In the genomic region with DNA sequence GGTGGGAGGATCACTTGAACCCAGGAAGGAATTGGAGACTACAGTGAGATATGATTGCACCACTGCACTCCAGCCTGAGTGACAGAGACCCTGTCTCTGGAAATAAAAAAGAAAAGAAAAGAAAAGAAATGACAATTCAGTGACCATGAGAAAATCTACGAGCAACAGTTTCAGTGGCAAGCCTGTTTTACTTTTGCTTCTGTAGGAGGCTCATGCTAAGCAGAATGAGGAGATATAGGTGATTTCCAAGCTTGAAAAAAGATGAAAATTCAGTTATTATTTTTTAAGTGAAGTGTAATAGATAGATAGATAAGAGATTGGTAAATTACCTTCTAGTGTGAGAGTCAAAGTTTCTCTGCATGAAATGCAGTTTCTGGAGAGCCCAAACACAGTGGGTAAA, we compare ENCODE assay signal across 37 cellular contexts.
"Had no signal": no experiment of that assay in that cellular context is flagged by ENCODE, and none has a peak within 500 bp of the region (broad histone marks: within the 10 kb centered on the region; RNA-seq: fewer than 3 reads in every experiment).

No MANE protein-coding gene starts in this region.

- H3K36me3 ChIP-seq: adrenal gland, brain microvascular endothelial cell, breast epithelium had no signal

- DNase-seq: activated B cell treated with CpG ODN at 0.5 μM for 24 hours; activated CD4-positive, alpha-beta memory T cell treated with anti-CD3 and anti-CD28 coated beads for 36 hours; activated CD4-positive, alpha-beta T cell treated with anti-CD3 and anti-CD28 coated beads for 4 hours; activated CD4-positive, alpha-beta T cell treated with anti-CD3 and anti-CD28 coated beads, Interleukin-2, amount 10 ng/mL, durations not matched to agents 24 days and 14 days; activated CD4-positive, alpha-beta T cell treated with anti-CD3 and anti-CD28 coated beads, Interleukin-2, amount 50 U/mL, for 1 hour; activated CD4-positive, alpha-beta T cell treated with anti-CD3 and anti-CD28 coated beads, Interleukin-2, amount 50 U/mL, for 4 hours; activated CD4-positive, CD25-positive, alpha-beta regulatory T cell treated with anti-CD3 and anti-CD28 coated beads, Interleukin-2, amount 50 U/mL, for 72 hours; activated CD8-positive, alpha-beta memory T cell treated with anti-CD3 and anti-CD28 coated beads, Interleukin-2, amount 50 U/mL, for 4 hours; activated CD8-positive, alpha-beta T cell treated with anti-CD3 and anti-CD28 coated beads for 36 hours; activated effector memory CD4-positive, alpha-beta T cell treated with anti-CD3 and anti-CD28 coated beads, Interleukin-2, amount 50 U/mL, for 16 hours; activated gamma-delta T cell treated with Interleukin-2 at 50 U/mL for 16 hours; activated naive CD4-positive, alpha-beta T cell; activated naive CD4-positive, alpha-beta T cell treated with anti-CD3 and anti-CD28 coated beads for 36 hours; activated naive CD4-positive, alpha-beta T cell treated with anti-CD3 and anti-CD28 coated beads, Interleukin-2, amount 50 U/mL, for 16 hours; activated naive CD8-positive, alpha-beta T cell treated with anti-CD3 and anti-CD28 coated beads for 36 hours; activated T-cell treated with anti-CD3 and anti-CD28 coated beads for 4 hours; activated T-cell treated with anti-CD3 and anti-CD28 coated beads, Interleukin-2, amount 50 U/mL, for 1 hour; activated T-cell treated with anti-CD3 and anti-CD28 coated beads, Interleukin-2, amount 50 U/mL, for 4 hours; activated T-cell treated with anti-CD3 and anti-CD28 coated beads, Interleukin-2, amount 50 U/mL, for 72 hours; adrenal gland; amniotic stem cell; aorta; body of pancreas; brain microvascular endothelial cell; central memory CD4-positive, alpha-beta T cell; cerebellar nuclear complex; T-helper 2 cell; T-helper 9 cell had no signal

- H3K9me3 ChIP-seq: adrenal gland, body of pancreas, breast epithelium had no signal

- H3K9me3 Mint-ChIP-seq: activated B cell treated with CpG ODN at 0.5 μM for 24 hours; activated CD4-positive, alpha-beta memory T cell treated with anti-CD3 and anti-CD28 coated beads for 36 hours; activated CD4-positive, alpha-beta T cell treated with anti-CD3 and anti-CD28 coated beads, Interleukin-2, amount 10 ng/mL, durations not matched to agents 24 days and 14 days; activated CD8-positive, alpha-beta T cell treated with anti-CD3 and anti-CD28 coated beads for 36 hours; activated naive CD4-positive, alpha-beta T cell treated with anti-CD3 and anti-CD28 coated beads for 36 hours; activated naive CD4-positive, alpha-beta T cell treated with anti-CD3 and anti-CD28 coated beads, Interleukin-2, amount 50 U/mL, for 72 hours; activated naive CD8-positive, alpha-beta T cell treated with anti-CD3 and anti-CD28 coated beads for 36 hours; activated T-cell treated with anti-CD3 and anti-CD28 coated beads, Interleukin-2, amount 50 U/mL, for 4 hours; activated T-cell treated with anti-CD3 and anti-CD28 coated beads, Interleukin-2, amount 50 U/mL, for 72 hours; activated T-helper 1 cell treated with anti-CD3 and anti-CD28 coated beads, Interleukin-12 subunit alpha, Interleukin-12 subunit beta, Interleukin-2, Interleukin-4 antibody, amounts not matched to agents 30 ng/mL and 10 ng/mL and 1 ng/mL, durations not matched to agents 14 hours and 24 hours and 36 hours; activated T-helper 17 cell treated with anti-CD3 and anti-CD28 coated beads, Interleukin-2, amount 50 U/mL, for 72 hours; T-helper 1 cell treated with Interleukin-12 subunit alpha and Interleukin-12 subunit beta and Interleukin-4 antibody, amounts not matched to agents 30 μg/mL and 1 μg/mL, for 36 hours; T-helper 2 cell treated with Interferon-gamma antibody and Interleukin-4, amounts not matched to agents 5 μg/mL and 100 μg/mL, for 36 hours had no signal

- ATAC-seq: activated CD8-positive, alpha-beta T cell treated with anti-CD3 and anti-CD28 coated beads for 36 hours; activated naive CD4-positive, alpha-beta T cell treated with anti-CD3 and anti-CD28 coated beads, Interleukin-2, amount 50 U/mL, for 72 hours; activated T-cell treated with anti-CD3 and anti-CD28 coated beads, Interleukin-2, amount 50 U/mL, for 4 hours; activated T-cell treated with anti-CD3 and anti-CD28 coated beads, Interleukin-2, amount 50 U/mL, for 72 hours; activated T-helper 17 cell treated with anti-CD3 and anti-CD28 coated beads, Interleukin-2, amount 50 U/mL, for 72 hours; body of pancreas had no signal

- H3K4me1 Mint-ChIP-seq: activated B cell treated with CpG ODN at 0.5 μM for 24 hours; activated CD4-positive, alpha-beta T cell treated with anti-CD3 and anti-CD28 coated beads, Interleukin-2, amount 10 ng/mL, durations not matched to agents 24 days and 14 days; activated naive CD8-positive, alpha-beta T cell treated with anti-CD3 and anti-CD28 coated beads for 36 hours; activated T-helper 17 cell treated with anti-CD3 and anti-CD28 coated beads, Interleukin-2, amount 50 U/mL, for 72 hours had no signal

- H3K4me3 Mint-ChIP-seq: activated B cell treated with CpG ODN at 0.5 μM for 24 hours; activated CD4-positive, alpha-beta memory T cell treated with anti-CD3 and anti-CD28 coated beads for 36 hours; activated CD4-positive, alpha-beta T cell treated with anti-CD3 and anti-CD28 coated beads, Interleukin-2, amount 10 ng/mL, durations not matched to agents 24 days and 14 days; activated CD8-positive, alpha-beta T cell treated with anti-CD3 and anti-CD28 coated beads for 36 hours; activated naive CD4-positive, alpha-beta T cell treated with anti-CD3 and anti-CD28 coated beads for 36 hours; activated naive CD8-positive, alpha-beta T cell treated with anti-CD3 and anti-CD28 coated beads for 36 hours; activated T-cell treated with anti-CD3 and anti-CD28 coated beads, Interleukin-2, amount 50 U/mL, for 4 hours; activated T-cell treated with anti-CD3 and anti-CD28 coated beads, Interleukin-2, amount 50 U/mL, for 72 hours; activated T-helper 1 cell treated with anti-CD3 and anti-CD28 coated beads, Interleukin-12 subunit alpha, Interleukin-12 subunit beta, Interleukin-2, Interleukin-4 antibody, amounts not matched to agents 30 ng/mL and 10 ng/mL and 1 ng/mL, durations not matched to agents 14 hours and 24 hours and 36 hours; activated T-helper 17 cell treated with anti-CD3 and anti-CD28 coated beads, Interleukin-2, amount 50 U/mL, for 72 hours; T-helper 1 cell treated with Interleukin-12 subunit alpha and Interleukin-12 subunit beta and Interleukin-4 antibody, amounts not matched to agents 30 μg/mL and 1 μg/mL, for 36 hours; T-helper 2 cell treated with Interferon-gamma antibody and Interleukin-4, amounts not matched to agents 5 μg/mL and 100 μg/mL, for 36 hours had no signal

- H3K4me3 ChIP-seq: adrenal gland, body of pancreas, breast epithelium had no signal

- H3K36me3 Mint-ChIP-seq: activated CD4-positive, alpha-beta memory T cell treated with anti-CD3 and anti-CD28 coated beads for 36 hours; activated naive CD4-positive, alpha-beta T cell treated with anti-CD3 and anti-CD28 coated beads, Interleukin-2, amount 50 U/mL, for 72 hours; activated naive CD8-positive, alpha-beta T cell treated with anti-CD3 and anti-CD28 coated beads for 36 hours had no signal

- H3K27me3 Mint-ChIP-seq: activated B cell treated with CpG ODN at 0.5 μM for 24 hours; activated CD4-positive, alpha-beta memory T cell treated with anti-CD3 and anti-CD28 coated beads for 36 hours; activated CD4-positive, alpha-beta T cell treated with anti-CD3 and anti-CD28 coated beads, Interleukin-2, amount 10 ng/mL, durations not matched to agents 24 days and 14 days; activated CD8-positive, alpha-beta T cell treated with anti-CD3 and anti-CD28 coated beads for 36 hours had no signal

- H3K27me3 ChIP-seq: adrenal gland, body of pancreas, brain microvascular endothelial cell, breast epithelium had no signal

- H3K4me1 ChIP-seq: adrenal gland, breast epithelium had no signal

- H3K27ac ChIP-seq: adrenal gland, body of pancreas, brain microvascular endothelial cell, breast epithelium, VCaP had no signal

- FAIRE-seq: astrocyte, TTC549 had no signal

- H3K27ac Mint-ChIP-seq: activated B cell treated with CpG ODN at 0.5 μM for 24 hours; activated CD4-positive, alpha-beta memory T cell treated with anti-CD3 and anti-CD28 coated beads for 36 hours; activated CD4-positive, alpha-beta T cell treated with anti-CD3 and anti-CD28 coated beads, Interleukin-2, amount 10 ng/mL, durations not matched to agents 24 days and 14 days; activated CD8-positive, alpha-beta T cell treated with anti-CD3 and anti-CD28 coated beads for 36 hours; activated naive CD4-positive, alpha-beta T cell treated with anti-CD3 and anti-CD28 coated beads for 36 hours; activated naive CD4-positive, alpha-beta T cell treated with anti-CD3 and anti-CD28 coated beads, Interleukin-2, amount 50 U/mL, for 72 hours; activated naive CD8-positive, alpha-beta T cell treated with anti-CD3 and anti-CD28 coated beads for 36 hours; activated T-cell treated with anti-CD3 and anti-CD28 coated beads, Interleukin-2, amount 50 U/mL, for 72 hours; activated T-helper 1 cell treated with anti-CD3 and anti-CD28 coated beads, Interleukin-12 subunit alpha, Interleukin-12 subunit beta, Interleukin-2, Interleukin-4 antibody, amounts not matched to agents 30 ng/mL and 10 ng/mL and 1 ng/mL, durations not matched to agents 14 hours and 24 hours and 36 hours; activated T-helper 17 cell treated with anti-CD3 and anti-CD28 coated beads, Interleukin-2, amount 50 U/mL, for 72 hours; T-helper 1 cell treated with Interleukin-12 subunit alpha and Interleukin-12 subunit beta and Interleukin-4 antibody, amounts not matched to agents 30 μg/mL and 1 μg/mL, for 36 hours; T-helper 2 cell treated with Interferon-gamma antibody and Interleukin-4, amounts not matched to agents 5 μg/mL and 100 μg/mL, for 36 hours had no signal
